28 cellular contexts compared by ENCODE assay signal in the genomic region with DNA sequence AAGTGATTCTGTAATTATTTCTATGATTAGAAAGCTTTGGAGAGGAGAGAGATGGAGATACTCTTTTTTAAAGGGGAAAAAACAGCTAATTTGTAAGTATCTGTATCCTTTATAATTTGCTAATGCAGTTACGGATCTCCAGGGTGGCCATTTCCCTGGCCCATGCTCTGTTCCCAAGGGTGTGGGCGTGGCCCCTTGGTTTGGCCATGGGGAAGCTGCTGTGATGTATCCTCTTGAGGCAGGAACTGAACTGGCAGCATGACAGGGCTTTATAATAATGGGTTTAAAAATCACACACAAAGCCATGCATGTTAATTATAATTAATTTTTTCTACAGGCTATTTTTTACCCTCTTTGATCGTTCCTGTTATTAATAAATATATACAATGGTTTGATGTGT.
"Had no signal": no experiment of that assay in that cellular context is flagged by ENCODE, and none has a peak within 500 bp of the region (broad histone marks: within the 10 kb centered on the region; RNA-seq: fewer than 3 reads in every experiment).

No MANE protein-coding gene starts in this region.

- H3K4me1 Mint-ChIP-seq: mesothelial cell of epicardium, neural crest cell had no signal

- DNase-seq: cerebellar nuclear complex; cortex of kidney; effector CD4-positive, alpha-beta T cell; gastrocnemius medialis; hypothalamus; immature natural killer cell; islet precursor cell; kidney glomerular epithelial cell; mesenchymal stem cell; mucosa of descending colon; naive B cell; pancreas; retina; stimulated activated CD4-positive, alpha-beta T cell treated with anti-CD3 and anti-CD28 coated beads, Interleukin-12 subunit alpha, Interleukin-12 subunit beta, amount 100 ng/mL, for 4 hours; stimulated activated CD4-positive, alpha-beta T cell treated with anti-CD3 and anti-CD28 coated beads, Interleukin-1b, Interleukin-23, amount 100 ng/mL, for 48 hours; stimulated activated CD4-positive, alpha-beta T cell treated with anti-CD3 and anti-CD28 coated beads, Interleukin-4, amount 100 ng/mL, for 1 hour; stimulated activated naive CD4-positive, alpha-beta T cell; stimulated activated naive CD8-positive, alpha-beta T cell treated with anti-CD3 and anti-CD28 coated beads, Interleukin-15, amount 100 ng/mL, for 72 hours; transverse colon; upper lobe of right lung; uterus had no signal

- H3K27ac ChIP-seq: neutrophil, pancreas, suprapubic skin, transverse colon, upper lobe of right lung, uterus had no signal

- H3K27me3 ChIP-seq: gastrocnemius medialis, neutrophil, pancreas, suprapubic skin, transverse colon, upper lobe of right lung, uterus had no signal

- H3K27me3 Mint-ChIP-seq: naive B cell; natural killer cell treated with Interleukin-12 subunit alpha and Interleukin-12 subunit beta and Interleukin-15 and Interleukin-18, amount 100 ng/mL, for 72 hours; stimulated activated naive CD8-positive, alpha-beta T cell treated with anti-CD3 and anti-CD28 coated beads, Interleukin-15, amount 100 ng/mL, for 72 hours had no signal

- FAIRE-seq: pancreas had no signal

- H3K9me3 ChIP-seq: gastrocnemius medialis, mucosa of descending colon, neutrophil, pancreas, suprapubic skin, transverse colon, upper lobe of right lung, uterus had no signal

- H3K27ac Mint-ChIP-seq: natural killer cell treated with Interleukin-12 subunit alpha and Interleukin-12 subunit beta and Interleukin-15 and Interleukin-18, amount 100 ng/mL, for 72 hours; stimulated activated naive CD8-positive, alpha-beta T cell treated with anti-CD3 and anti-CD28 coated beads, Interleukin-15, amount 100 ng/mL, for 72 hours had no signal

- H3K4me3 Mint-ChIP-seq: immature natural killer cell; mesothelial cell of epicardium; naive B cell; natural killer cell treated with Interleukin-12 subunit alpha and Interleukin-12 subunit beta and Interleukin-15 and Interleukin-18, amount 100 ng/mL, for 72 hours; neural crest cell; stimulated activated naive CD8-positive, alpha-beta T cell treated with anti-CD3 and anti-CD28 coated beads, Interleukin-15, amount 100 ng/mL, for 72 hours had no signal

- H3K4me1 ChIP-seq: pancreas, transverse colon, uterus had no signal

- H3K4me3 ChIP-seq: gastrocnemius medialis, mucosa of descending colon, pancreas, smooth muscle cell, suprapubic skin, transverse colon, upper lobe of right lung, uterus had no signal

- H3K9me3 Mint-ChIP-seq: immature natural killer cell; mesothelial cell of epicardium; natural killer cell treated with Interleukin-12 subunit alpha and Interleukin-12 subunit beta and Interleukin-15 and Interleukin-18, amount 100 ng/mL, for 72 hours; neural crest cell; stimulated activated naive CD8-positive, alpha-beta T cell treated with anti-CD3 and anti-CD28 coated beads, Interleukin-15, amount 100 ng/mL, for 72 hours had no signal

- ATAC-seq: gastrocnemius medialis; mucosa of descending colon; natural killer cell treated with Interleukin-12 subunit alpha and Interleukin-12 subunit beta and Interleukin-15 and Interleukin-18, amount 100 ng/mL, for 72 hours; pancreas; sciatic nerve; stimulated activated naive CD8-positive, alpha-beta T cell treated with anti-CD3 and anti-CD28 coated beads, Interleukin-15, amount 100 ng/mL, for 72 hours; upper lobe of right lung had no signal
